ENCODE assay signal across 13 cellular contexts in genomic region chr15:27438403-27439375, GRCh38.
DNase-seq lines count a peak whose midpoint lies in the region; ATAC-seq and TF ChIP-seq lines count a peak whose summit lies in the region.
"Had no signal": no experiment of that assay in that cellular context is flagged by ENCODE, and none has a peak within 500 bp of the region (broad histone marks: within the 10 kb centered on the region; RNA-seq: fewer than 3 reads in every experiment).

No MANE protein-coding gene starts in this region.

- no peaks in the 10 kb centered on the region for H3K4me1 ChIP-seq in upper lobe of left lung

- no peak for TF ChIP-seq POLR2A in upper lobe of left lung (IDR thresholded peaks at IDR 0.05)

- H3K27ac ChIP-seq in upper lobe of left lung: no peak overlapping the region
- H3K27ac ChIP-seq: RWPE1 had no signal

- H3K27me3 ChIP-seq in upper lobe of left lung: no peaks in the 10 kb centered on the region

- peak; percentile 66 for DNase-seq in HT1080 (ENCODE audit: low read depth)
- DNase-seq in astrocyte of the spinal cord (ENCODE audit: low read depth, low spot score): peak; percentile 60
- DNase-seq in inferior parietal cortex (ENCODE audit: extremely low spot score): peak; percentile 34
- DNase-seq in stromal cell of bone marrow (ENCODE audit: low read depth): peak; percentile 36
- DNase-seq in activated T-cell treated with anti-CD3 and anti-CD28 coated beads, Interleukin-2, amount 50 U/mL, for 48 hours: no peak
- no peak for DNase-seq in Kasumi-1 (lab: John Stamatoyannopoulos, UW)
- DNase-seq in upper lobe of left lung: no peak
- DNase-seq: CD8-positive, alpha-beta T cell; MV-4-11; NCI-H146; NCI-H2227 treated with DMSO at 0.1 percent for 48 hours; NCI-H526 had no signal

- no peak for ATAC-seq in upper lobe of left lung (ENCODE audit: low FRiP score in 2 of 2)
- ATAC-seq: CD8-positive, alpha-beta T cell had no signal

- H3K4me3 ChIP-seq in astrocyte of the spinal cord (ENCODE audit: low read depth, low read length) (no peak overlapping the region), upper lobe of left lung (no peak overlapping the region)

- no peaks in the 10 kb centered on the region for H3K36me3 ChIP-seq in upper lobe of left lung

- TF ChIP-seq CTCF in astrocyte of the spinal cord (IDR thresholded peaks at IDR 0.05; ENCODE audit: low read depth, low read length) (no peak), upper lobe of left lung (IDR thresholded peaks at IDR 0.05) (no peak)

- no peak for TF ChIP-seq EP300 in upper lobe of left lung (IDR thresholded peaks at IDR 0.05)

- 67 to 72% methylated on average over 13 to 15 of the region's 15 CpGs for WGBS in upper lobe of left lung, 2 donors

- H3K9me3 ChIP-seq in upper lobe of left lung: no peaks in the 10 kb centered on the region

- in situ Hi-C loops in astrocyte of the spinal cord (cut with HindIII; ENCODE audit: low sequenced_read_pairs): no loop called here

Comparison
In these comparisons a context has a peak if more than half of its experiments do, and no peak if none do; other contexts are left out.
1. DNase-seq: peak in HT1080 (single experiment), astrocyte of the spinal cord (single experiment), inferior parietal cortex (single experiment) and stromal cell of bone marrow (single experiment); none in activated T-cell treated with anti-CD3 and anti-CD28 coated beads, Interleukin-2, amount 50 U/mL, for 48 hours (0 of 2), Kasumi-1 (0 of 2) and upper lobe of left lung (0 of 2).